ENCODE assay signal across 32 cellular contexts in the genomic region with DNA sequence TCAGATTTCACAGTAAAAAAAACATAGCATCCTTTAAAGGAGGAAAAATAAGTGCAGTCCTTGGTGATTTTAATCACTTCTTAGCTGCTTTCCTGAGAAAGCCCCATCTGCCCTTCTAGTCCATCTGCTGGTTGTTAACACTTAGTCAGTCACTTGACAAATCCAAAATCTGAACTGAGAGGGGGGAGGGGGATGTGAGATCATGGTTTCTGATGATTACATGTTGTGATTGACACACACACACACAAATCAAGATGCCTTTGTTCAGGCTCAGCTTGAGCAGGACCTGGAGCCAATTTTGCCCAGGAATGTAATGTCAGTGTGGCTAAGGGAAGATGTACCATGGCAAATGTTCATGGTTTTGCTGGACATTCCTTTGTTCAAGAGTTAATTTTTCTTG.
"Had no signal": no experiment of that assay in that cellular context is flagged by ENCODE, and none has a peak within 500 bp of the region (broad histone marks: within the 10 kb centered on the region; RNA-seq: fewer than 3 reads in every experiment).

No MANE protein-coding gene starts in this region.

- H3K27ac Mint-ChIP-seq: activated CD4-positive, alpha-beta T cell treated with anti-CD3 and anti-CD28 coated beads, Interleukin-2, amount 10 ng/mL, durations not matched to agents 7 days and 5 days; activated CD8-positive, alpha-beta T cell treated with anti-CD3 and anti-CD28 coated beads for 36 hours; activated naive CD8-positive, alpha-beta T cell; effector memory CD8-positive, alpha-beta T cell; mesothelial cell of epicardium; naive B cell; nephron progenitor cell; progenitor cell of endocrine pancreas; stimulated activated memory B cell treated with anti-CD40 and anti-IgM and Interleukin-4, amounts not matched to agents 10 μg/mL and 1 μg/mL and 100 μg/mL, for 72 hours; stimulated activated naive CD8-positive, alpha-beta T cell treated with anti-CD3 and anti-CD28 coated beads, Interleukin-15, amount 100 ng/mL, for 72 hours; WTC11 had no signal

- H3K9me3 ChIP-seq: gastrocnemius medialis, neutrophil, thyroid gland, upper lobe of left lung, vagina had no signal

- H3K27ac ChIP-seq: gastrocnemius medialis, hepatocyte, neutrophil, thyroid gland, upper lobe of left lung, vagina had no signal

- H3K27me3 ChIP-seq: gastrocnemius medialis, hepatocyte, neutrophil, thyroid gland, upper lobe of left lung, vagina had no signal

- H3K36me3 ChIP-seq: gastrocnemius medialis, neutrophil, thyroid gland, upper lobe of left lung, vagina had no signal

- H3K36me3 Mint-ChIP-seq: activated naive CD8-positive, alpha-beta T cell; mesothelial cell of epicardium; naive B cell; stimulated activated memory B cell treated with anti-CD40 and anti-IgM and Interleukin-4, amounts not matched to agents 10 μg/mL and 1 μg/mL and 100 μg/mL, for 72 hours; WTC11 had no signal

- FAIRE-seq: keratinocyte, small intestine had no signal

- H3K4me3 Mint-ChIP-seq: activated CD4-positive, alpha-beta T cell treated with anti-CD3 and anti-CD28 coated beads, Interleukin-2, amount 10 ng/mL, durations not matched to agents 7 days and 5 days; activated CD8-positive, alpha-beta T cell treated with anti-CD3 and anti-CD28 coated beads for 36 hours; activated naive CD8-positive, alpha-beta T cell; effector memory CD8-positive, alpha-beta T cell; mesothelial cell of epicardium; naive B cell; nephron progenitor cell; stimulated activated memory B cell treated with anti-CD40 and anti-IgM and Interleukin-4, amounts not matched to agents 10 μg/mL and 1 μg/mL and 100 μg/mL, for 72 hours; stimulated activated naive CD8-positive, alpha-beta T cell treated with anti-CD3 and anti-CD28 coated beads, Interleukin-15, amount 100 ng/mL, for 72 hours; WTC11 had no signal

- H3K4me3 ChIP-seq: gastrocnemius medialis, hepatocyte, thyroid gland, upper lobe of left lung, vagina had no signal

- H3K27me3 Mint-ChIP-seq: activated CD8-positive, alpha-beta T cell treated with anti-CD3 and anti-CD28 coated beads for 36 hours; activated naive CD8-positive, alpha-beta T cell; effector memory CD8-positive, alpha-beta T cell; naive B cell; progenitor cell of endocrine pancreas; stimulated activated memory B cell treated with anti-CD40 and anti-IgM and Interleukin-4, amounts not matched to agents 10 μg/mL and 1 μg/mL and 100 μg/mL, for 72 hours; stimulated activated naive CD8-positive, alpha-beta T cell treated with anti-CD3 and anti-CD28 coated beads, Interleukin-15, amount 100 ng/mL, for 72 hours had no signal

- H3K4me1 Mint-ChIP-seq: activated CD4-positive, alpha-beta T cell treated with anti-CD3 and anti-CD28 coated beads, Interleukin-2, amount 10 ng/mL, durations not matched to agents 7 days and 5 days; naive B cell; stimulated activated memory B cell treated with anti-CD40 and anti-IgM and Interleukin-4, amounts not matched to agents 10 μg/mL and 1 μg/mL and 100 μg/mL, for 72 hours; stimulated activated naive CD8-positive, alpha-beta T cell treated with anti-CD3 and anti-CD28 coated beads, Interleukin-15, amount 100 ng/mL, for 72 hours had no signal

- H3K9me3 Mint-ChIP-seq: activated CD4-positive, alpha-beta T cell treated with anti-CD3 and anti-CD28 coated beads, Interleukin-2, amount 10 ng/mL, durations not matched to agents 7 days and 5 days; activated CD8-positive, alpha-beta T cell treated with anti-CD3 and anti-CD28 coated beads for 36 hours; stimulated activated memory B cell treated with anti-CD40 and anti-IgM and Interleukin-4, amounts not matched to agents 10 μg/mL and 1 μg/mL and 100 μg/mL, for 72 hours; stimulated activated naive CD8-positive, alpha-beta T cell treated with anti-CD3 and anti-CD28 coated beads, Interleukin-15, amount 100 ng/mL, for 72 hours had no signal

- ATAC-seq: activated CD8-positive, alpha-beta T cell treated with anti-CD3 and anti-CD28 coated beads for 36 hours; effector memory CD8-positive, alpha-beta T cell; gastrocnemius medialis; left colon; sciatic nerve; stimulated activated memory B cell treated with anti-CD40 and anti-IgM and Interleukin-4, amounts not matched to agents 10 μg/mL and 1 μg/mL and 100 μg/mL, for 72 hours; stimulated activated naive CD8-positive, alpha-beta T cell treated with anti-CD3 and anti-CD28 coated beads, Interleukin-15, amount 100 ng/mL, for 72 hours; WTC11 had no signal

- DNase-seq: activated CD4-positive, alpha-beta T cell treated with anti-CD3 and anti-CD28 coated beads for 1 hour; activated CD4-positive, alpha-beta T cell treated with anti-CD3 and anti-CD28 coated beads, Interleukin-2, amount 10 ng/mL, durations not matched to agents 7 days and 5 days; activated CD8-positive, alpha-beta T cell treated with anti-CD3 and anti-CD28 coated beads for 36 hours; activated naive CD4-positive, alpha-beta T cell treated with Interleukin-2 at 50 U/mL for 16 hours; activated T-cell treated with anti-CD3 and anti-CD28 coated beads, Interleukin-2, amount 50 U/mL, for 48 hours; cerebellar nuclear complex; cortex of kidney; effector memory CD8-positive, alpha-beta T cell; erythroblast; gastrocnemius medialis; left colon; mammary epithelial cell; naive B cell; nephron progenitor cell; small intestine; stimulated activated CD4-positive, alpha-beta T cell treated with anti-CD3 and anti-CD28 coated beads, Interleukin-1b, Interleukin-23, amount 100 ng/mL, for 48 hours; stimulated activated CD4-positive, alpha-beta T cell treated with anti-CD3 and anti-CD28 coated beads, Interleukin-4, amount 100 ng/mL, for 4 hours; stimulated activated CD8-positive, alpha-beta memory T cell treated with anti-CD3 and anti-CD28 coated beads, Interleukin-4, amount 100 ng/mL, for 48 hours; stimulated activated naive CD8-positive, alpha-beta T cell treated with anti-CD3 and anti-CD28 coated beads, Interleukin-15, amount 100 ng/mL, for 72 hours; T1000; thyroid gland; upper lobe of left lung had no signal
